In genomic region chr6:41895300-41896233, GRCh38 we compare ENCODE assay signal across 1 cellular context.
TF ChIP-seq lines count a peak whose summit lies in the region.

USP49 (minus strand) TSS chr6:41895375; CDS start chr6:41806983, 88,392 bp downstream.

TF ChIP-seq in GM12878, 131 proteins besides CTCF, POLR2A, EP300 and RAD21 (continued from another document and continues in another):
- TF ChIP-seq TARDBP (IDR thresholded peaks at IDR 0.05; ENCODE audit: borderline replicate concordance) (no peak), IRF4 (IDR thresholded peaks at IDR 0.05; ENCODE audit: low read depth, low read length) (no peak), TBL1XR1 (IDR thresholded peaks at IDR 0.05; ENCODE audit: low read depth, low read length) (no peak), ZNF274 (IDR thresholded peaks at IDR 0.05; ENCODE audit: insufficient read depth, insufficient read length) (no peak), BMI1 (IDR thresholded peaks at IDR 0.05; ENCODE audit: borderline replicate concordance) (no peak), YY1 (IDR thresholded peaks at IDR 0.05; ENCODE audit: low read depth, low read length) (no peak; the same call in 1 of the 2 replicates), SMAD5 (IDR thresholded peaks at IDR 0.05; ENCODE audit: low read depth) (peak; percentile 58), SMC3 (IDR thresholded peaks at IDR 0.05; ENCODE audit: borderline replicate concordance, low read length) (no peak), NR2C1 (IDR thresholded peaks at IDR 0.05) (peak; percentile 52), IKZF2 (IDR thresholded peaks at IDR 0.05) (peak; percentile 19 to 29; a peak in 2 of 4 replicates), POU2F2 (IDR thresholded peaks at IDR 0.05; ENCODE audit: borderline replicate concordance, low read depth, low read length) (no peak; the same call in 2 of the 3 replicates), SP1 (IDR thresholded peaks at IDR 0.05; ENCODE audit: low read depth, low read length) (no peak), KAT2A (conservative IDR thresholded peaks at IDR 0.05; ENCODE audit: control insufficient read depth, low read depth, low read length) (no peak), MYB (IDR thresholded peaks at IDR 0.05; ENCODE audit: borderline replicate concordance, low read depth, low read length) (0 out of 2 replicates have a peak, but pooled peaks have one; percentile 9), SMAD1 (IDR thresholded peaks at IDR 0.05; ENCODE audit: low read depth, partially characterized antibody) (peak; percentile 58), CUX1 (IDR thresholded peaks at IDR 0.05; ENCODE audit: insufficient replicate concordance, low read depth, low read length) (no peak), RELB (IDR thresholded peaks at IDR 0.05; ENCODE audit: low read depth) (peak; percentile 94), FOXM1 (IDR thresholded peaks at IDR 0.05; ENCODE audit: low read depth, low read length) (no peak), RUNX3 (IDR thresholded peaks at IDR 0.05; ENCODE audit: low read length) (peak; percentile 69), SREBF2 (IDR thresholded peaks at IDR 0.05; ENCODE audit: low read length) (no peak), SKIL (IDR thresholded peaks at IDR 0.05; ENCODE audit: low read depth, poor library complexity, severe bottlenecking) (peak; percentile 37), JUNB (IDR thresholded peaks at IDR 0.05) (0 out of 2 replicates have a peak, but pooled peaks have one; percentile 16), BHLHE40 (IDR thresholded peaks at IDR 0.05; ENCODE audit: borderline replicate concordance in 1 of 2, low read depth in 2 of 2, low read length in 1 of 2) (peak; percentile 92 to 96), E2F8 (IDR thresholded peaks at IDR 0.05; ENCODE audit: low read depth, partially characterized antibody) (no peak), KDM1A (IDR thresholded peaks at IDR 0.05; ENCODE audit: borderline replicate concordance) (no peak), POLR2AphosphoS5 (IDR thresholded peaks at IDR 0.05; ENCODE audit: low read length) (peak; percentile 80), FOS (IDR thresholded peaks at IDR 0.05; ENCODE audit: borderline replicate concordance, extremely low read depth, insufficient read length) (peak; percentile 1), HDGF (IDR thresholded peaks at IDR 0.05) (no peak), ZNF592 (IDR thresholded peaks at IDR 0.05) (no peak), ZNF622 (IDR thresholded peaks at IDR 0.05) (no peak), ELK1 (IDR thresholded peaks at IDR 0.05; ENCODE audit: low read depth, low read length) (no peak), YBX1 (IDR thresholded peaks at IDR 0.05) (no peak), MEF2A (IDR thresholded peaks at IDR 0.05; ENCODE audit: insufficient read depth, low read depth, low read length) (0 out of 2 replicates have a peak, but pooled peaks have one; percentile 10)
- TF ChIP-seq, protein P1, sequence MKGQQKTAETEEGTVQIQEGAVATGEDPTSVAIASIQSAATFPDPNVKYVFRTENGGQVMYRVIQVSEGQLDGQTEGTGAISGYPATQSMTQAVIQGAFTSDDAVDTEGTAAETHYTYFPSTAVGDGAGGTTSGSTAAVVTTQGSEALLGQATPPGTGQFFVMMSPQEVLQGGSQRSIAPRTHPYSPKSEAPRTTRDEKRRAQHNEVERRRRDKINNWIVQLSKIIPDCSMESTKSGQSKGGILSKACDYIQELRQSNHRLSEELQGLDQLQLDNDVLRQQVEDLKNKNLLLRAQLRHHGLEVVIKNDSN (IDR thresholded peaks at IDR 0.05; ENCODE audit: borderline replicate concordance, extremely low read length, insufficient read depth, low read depth, low read length), result peak; percentile 58
- TF ChIP-seq, protein P2, sequence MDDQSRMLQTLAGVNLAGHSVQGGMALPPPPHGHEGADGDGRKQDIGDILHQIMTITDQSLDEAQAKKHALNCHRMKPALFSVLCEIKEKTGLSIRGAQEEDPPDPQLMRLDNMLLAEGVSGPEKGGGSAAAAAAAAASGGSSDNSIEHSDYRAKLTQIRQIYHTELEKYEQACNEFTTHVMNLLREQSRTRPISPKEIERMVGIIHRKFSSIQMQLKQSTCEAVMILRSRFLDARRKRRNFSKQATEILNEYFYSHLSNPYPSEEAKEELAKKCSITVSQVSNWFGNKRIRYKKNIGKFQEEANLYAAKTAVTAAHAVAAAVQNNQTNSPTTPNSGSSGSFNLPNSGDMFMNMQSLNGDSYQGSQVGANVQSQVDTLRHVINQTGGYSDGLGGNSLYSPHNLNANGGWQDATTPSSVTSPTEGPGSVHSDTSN (IDR thresholded peaks at IDR 0.05; ENCODE audit: insufficient replicate concordance, low read depth, low read length), result no peak
- TF ChIP-seq, protein P3, sequence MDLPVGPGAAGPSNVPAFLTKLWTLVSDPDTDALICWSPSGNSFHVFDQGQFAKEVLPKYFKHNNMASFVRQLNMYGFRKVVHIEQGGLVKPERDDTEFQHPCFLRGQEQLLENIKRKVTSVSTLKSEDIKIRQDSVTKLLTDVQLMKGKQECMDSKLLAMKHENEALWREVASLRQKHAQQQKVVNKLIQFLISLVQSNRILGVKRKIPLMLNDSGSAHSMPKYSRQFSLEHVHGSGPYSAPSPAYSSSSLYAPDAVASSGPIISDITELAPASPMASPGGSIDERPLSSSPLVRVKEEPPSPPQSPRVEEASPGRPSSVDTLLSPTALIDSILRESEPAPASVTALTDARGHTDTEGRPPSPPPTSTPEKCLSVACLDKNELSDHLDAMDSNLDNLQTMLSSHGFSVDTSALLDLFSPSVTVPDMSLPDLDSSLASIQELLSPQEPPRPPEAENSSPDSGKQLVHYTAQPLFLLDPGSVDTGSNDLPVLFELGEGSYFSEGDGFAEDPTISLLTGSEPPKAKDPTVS (IDR thresholded peaks at IDR 0.05; ENCODE audit: low read depth, low read length), result no peak
